In genomic region chr2:67083978-67084377, GRCh38 we compare ENCODE assay signal across 23 cellular contexts.
"Had no signal": no experiment of that assay in that cellular context is flagged by ENCODE, and none has a peak within 500 bp of the region (broad histone marks: within the 10 kb centered on the region; RNA-seq: fewer than 3 reads in every experiment).

No MANE protein-coding gene starts in this region.

- H3K27ac Mint-ChIP-seq: activated CD4-positive, alpha-beta memory T cell treated with anti-CD3 and anti-CD28 coated beads, Interleukin-2, amount 10 ng/mL, durations not matched to agents 7 days and 5 days; activated CD8-positive, alpha-beta memory T cell treated with anti-CD3 and anti-CD28 coated beads, Interleukin-2, amount 10 ng/mL, durations not matched to agents 7 days and 5 days; activated naive CD8-positive, alpha-beta T cell treated with anti-CD3 and anti-CD28 coated beads, Interleukin-2, amount 50 U/mL, for 24 hours; natural killer cell treated with Interleukin-12 subunit alpha and Interleukin-12 subunit beta and Interleukin-15 and Interleukin-18, amount 100 ng/mL, for 72 hours; stimulated activated naive CD8-positive, alpha-beta T cell treated with anti-CD3 and anti-CD28 coated beads, Interleukin-15, Interleukin-2, amounts not matched to agents 100 ng/mL and 50 ng/mL, for 24 hours had no signal

- H3K36me3 ChIP-seq: gastrocnemius medialis, lower lobe of right lung, neutrophil, ovary, prostate gland, right atrium auricular region, tibial artery had no signal

- ATAC-seq: activated CD8-positive, alpha-beta memory T cell treated with anti-CD3 and anti-CD28 coated beads, Interleukin-2, amount 10 ng/mL, durations not matched to agents 7 days and 5 days; activated naive CD8-positive, alpha-beta T cell treated with anti-CD3 and anti-CD28 coated beads, Interleukin-2, amount 50 U/mL, for 24 hours; gastrocnemius medialis; left colon; lower lobe of right lung; natural killer cell treated with Interleukin-12 subunit alpha and Interleukin-12 subunit beta and Interleukin-15 and Interleukin-18, amount 100 ng/mL, for 72 hours had no signal

- H3K4me1 ChIP-seq: gastrocnemius medialis, lower lobe of right lung, prostate gland, right atrium auricular region had no signal

- H3K4me1 Mint-ChIP-seq: activated CD4-positive, alpha-beta memory T cell treated with anti-CD3 and anti-CD28 coated beads, Interleukin-2, amount 10 ng/mL, durations not matched to agents 7 days and 5 days; activated CD8-positive, alpha-beta memory T cell treated with anti-CD3 and anti-CD28 coated beads, Interleukin-2, amount 10 ng/mL, durations not matched to agents 7 days and 5 days; activated naive CD8-positive, alpha-beta T cell treated with anti-CD3 and anti-CD28 coated beads, Interleukin-2, amount 50 U/mL, for 24 hours had no signal

- DNase-seq: activated CD4-positive, alpha-beta memory T cell treated with anti-CD3 and anti-CD28 coated beads, Interleukin-2, amount 10 ng/mL, durations not matched to agents 7 days and 5 days; activated CD4-positive, alpha-beta T cell treated with anti-CD3 and anti-CD28 coated beads for 48 hours; activated CD8-positive, alpha-beta memory T cell treated with anti-CD3 and anti-CD28 coated beads, Interleukin-2, amount 10 ng/mL, durations not matched to agents 7 days and 5 days; activated gamma-delta T cell; activated naive CD4-positive, alpha-beta T cell treated with anti-CD3 and anti-CD28 coated beads, Interleukin-2, amount 50 U/mL, for 16 hours; activated naive CD8-positive, alpha-beta T cell treated with anti-CD3 and anti-CD28 coated beads, Interleukin-2, amount 50 U/mL, for 24 hours; activated T-cell treated with anti-CD3 and anti-CD28 coated beads for 4 hours; aorta; effector memory CD4-positive, alpha-beta T cell; gastrocnemius medialis; head of caudate nucleus; left colon; lower lobe of right lung; ovary; stimulated activated CD4-positive, alpha-beta T cell treated with anti-CD3 and anti-CD28 coated beads, Interleukin-12 subunit alpha, Interleukin-12 subunit beta, amount 100 ng/mL, for 4 hours; stimulated activated CD4-positive, alpha-beta T cell treated with anti-CD3 and anti-CD28 coated beads, Interleukin-4, amount 100 ng/mL, for 4 hours; tibial artery had no signal

- H3K27ac ChIP-seq: gastrocnemius medialis, lower lobe of right lung, neutrophil, ovary, prostate gland, right atrium auricular region, tibial artery had no signal

- H3K27me3 ChIP-seq: gastrocnemius medialis, neutrophil, ovary, right atrium auricular region, tibial artery had no signal

- H3K9me3 Mint-ChIP-seq: activated CD4-positive, alpha-beta memory T cell treated with anti-CD3 and anti-CD28 coated beads, Interleukin-2, amount 10 ng/mL, durations not matched to agents 7 days and 5 days had no signal

- H3K36me3 Mint-ChIP-seq: activated CD8-positive, alpha-beta memory T cell treated with anti-CD3 and anti-CD28 coated beads, Interleukin-2, amount 10 ng/mL, durations not matched to agents 7 days and 5 days; brain; natural killer cell treated with Interleukin-12 subunit alpha and Interleukin-12 subunit beta and Interleukin-15 and Interleukin-18, amount 100 ng/mL, for 72 hours had no signal

- H3K27me3 Mint-ChIP-seq: activated CD4-positive, alpha-beta memory T cell treated with anti-CD3 and anti-CD28 coated beads, Interleukin-2, amount 10 ng/mL, durations not matched to agents 7 days and 5 days; activated CD8-positive, alpha-beta memory T cell treated with anti-CD3 and anti-CD28 coated beads, Interleukin-2, amount 10 ng/mL, durations not matched to agents 7 days and 5 days; activated naive CD8-positive, alpha-beta T cell treated with anti-CD3 and anti-CD28 coated beads, Interleukin-2, amount 50 U/mL, for 24 hours; brain; natural killer cell treated with Interleukin-12 subunit alpha and Interleukin-12 subunit beta and Interleukin-15 and Interleukin-18, amount 100 ng/mL, for 72 hours; stimulated activated naive CD8-positive, alpha-beta T cell treated with anti-CD3 and anti-CD28 coated beads, Interleukin-15, Interleukin-2, amounts not matched to agents 100 ng/mL and 50 ng/mL, for 24 hours had no signal

- H3K4me3 ChIP-seq: gastrocnemius medialis, lower lobe of right lung, ovary, prostate gland, right atrium auricular region, tibial artery had no signal

- H3K4me3 Mint-ChIP-seq: activated CD4-positive, alpha-beta memory T cell treated with anti-CD3 and anti-CD28 coated beads, Interleukin-2, amount 10 ng/mL, durations not matched to agents 7 days and 5 days; activated CD8-positive, alpha-beta memory T cell treated with anti-CD3 and anti-CD28 coated beads, Interleukin-2, amount 10 ng/mL, durations not matched to agents 7 days and 5 days; activated naive CD8-positive, alpha-beta T cell treated with anti-CD3 and anti-CD28 coated beads, Interleukin-2, amount 50 U/mL, for 24 hours; brain; natural killer cell treated with Interleukin-12 subunit alpha and Interleukin-12 subunit beta and Interleukin-15 and Interleukin-18, amount 100 ng/mL, for 72 hours; stimulated activated naive CD8-positive, alpha-beta T cell treated with anti-CD3 and anti-CD28 coated beads, Interleukin-15, Interleukin-2, amounts not matched to agents 100 ng/mL and 50 ng/mL, for 24 hours had no signal

- H3K9me3 ChIP-seq: lower lobe of right lung, neutrophil, ovary, prostate gland had no signal
